Comparison of ENCODE assay signal across 11 cellular contexts in the genomic region with DNA sequence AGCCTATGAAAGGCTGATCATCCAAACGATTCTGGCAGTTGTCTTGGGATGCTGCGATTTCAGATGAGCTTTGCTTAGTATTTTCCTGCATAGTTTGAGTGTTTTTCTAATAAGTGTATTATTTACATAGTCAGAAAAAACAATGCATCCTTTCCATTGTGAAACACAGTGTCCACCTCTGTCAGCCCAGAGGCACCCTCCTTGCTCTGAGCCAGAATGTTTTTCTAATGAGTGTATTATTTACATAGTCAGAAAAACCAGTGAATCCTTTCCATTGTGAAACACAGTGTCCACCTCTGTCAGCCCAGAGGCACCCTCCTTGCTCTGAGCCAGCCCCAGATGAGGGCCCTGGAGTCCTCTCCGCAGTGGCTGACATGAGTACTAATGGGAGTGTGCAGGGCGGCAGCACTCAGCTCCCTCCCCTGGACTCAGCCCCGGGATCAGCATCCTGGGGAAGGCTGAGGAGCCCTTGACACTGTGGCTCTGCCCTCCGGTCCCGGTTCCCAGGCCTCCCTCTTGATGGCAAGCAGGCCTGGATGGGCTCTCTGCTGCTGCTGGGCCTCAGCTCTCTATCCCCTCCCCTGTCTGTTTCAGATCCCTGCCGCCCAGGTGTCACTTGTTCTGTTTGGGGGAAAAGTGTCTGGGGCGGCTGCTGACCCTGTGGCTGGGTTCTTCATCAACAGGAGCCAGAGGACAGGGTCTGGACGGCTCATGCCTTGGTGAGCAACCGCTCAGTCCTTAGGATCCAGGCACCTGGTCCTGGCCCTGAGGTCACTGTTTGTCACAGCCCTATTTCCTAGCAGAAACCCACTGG. TPM values are rescaled to one million over a fixed set of nuclear protein-coding genes. Genes with fewer than 3 reads are reported as not detected.
A peak's percentile ranks its signal among the peaks of the same experiment; 100 is the strongest.
DNase-seq lines count a peak whose midpoint lies in the region; ATAC-seq, FAIRE-seq and TF ChIP-seq lines count a peak whose summit lies in the region.
"Had no signal": no experiment of that assay in that cellular context is flagged by ENCODE, and none has a peak within 500 bp of the region (broad histone marks: within the 10 kb centered on the region; RNA-seq: fewer than 3 reads in every experiment).

No MANE protein-coding gene starts in this region.

- H3K27ac Mint-ChIP-seq in progenitor cell of endocrine pancreas: no peak overlapping the region
- H3K27ac Mint-ChIP-seq: activated naive CD4-positive, alpha-beta T cell treated with anti-CD3 and anti-CD28 coated beads for 36 hours; nephron progenitor cell had no signal

- no peaks in the 10 kb centered on the region for H3K9me3 ChIP-seq in keratinocyte (ENCODE audit: control insufficient read depth, low read depth, low read length)

- no peak overlapping the region for H2AFZ ChIP-seq in keratinocyte (ENCODE audit: control insufficient read depth, low read length)

- H3K27me3 Mint-ChIP-seq in progenitor cell of endocrine pancreas: peaks cover 18% of the 10 kb centered on the region

- H3K4me2 ChIP-seq in keratinocyte (ENCODE audit: control insufficient read depth, extremely low read depth, insufficient read depth, low read depth, low read length): no peak overlapping the region

- TF ChIP-seq CTCF in AG09309 (IDR thresholded peaks at IDR 0.05; ENCODE audit: control insufficient read depth, insufficient read depth, low read depth, low read length, missing control alignments) (no peak), brain microvascular endothelial cell (IDR thresholded peaks at IDR 0.05; ENCODE audit: low read depth, low read length, missing control alignments) (no peak), keratinocyte (optimal IDR thresholded peaks at IDR 0.05 in 1 of 3, IDR thresholded peaks at IDR 0.05 in 1 of 3, conservative IDR thresholded peaks at IDR 0.05 in 1 of 3; ENCODE audit: extremely low read depth in 1 of 3, insufficient read depth in 2 of 3, low read length in 3 of 3) (no peak), progenitor cell of endocrine pancreas (IDR thresholded peaks at IDR 0.05; ENCODE audit: unreplicated experiment) (no peak)

- no peak overlapping the region for H3K9ac ChIP-seq in keratinocyte (ENCODE audit: control insufficient read depth, extremely low read depth, insufficient read depth, low read length)

- no peaks in the 10 kb centered on the region for H3K36me3 ChIP-seq in brain microvascular endothelial cell (replicated peaks)
- no peaks in the 10 kb centered on the region for H3K36me3 ChIP-seq in keratinocyte (ENCODE audit: control insufficient read depth in 2 of 2, extremely low read depth in 1 of 2, insufficient read depth in 2 of 2, low read length in 2 of 2)

- no peak overlapping the region for H3K4me3 Mint-ChIP-seq in progenitor cell of endocrine pancreas (ENCODE audit: low read depth)
- H3K4me3 Mint-ChIP-seq: activated naive CD4-positive, alpha-beta T cell treated with anti-CD3 and anti-CD28 coated beads for 36 hours; nephron progenitor cell had no signal

- no peaks in the 10 kb centered on the region for H3K4me1 Mint-ChIP-seq in progenitor cell of endocrine pancreas (ENCODE audit: low read depth)

- H3K36me3 Mint-ChIP-seq in progenitor cell of endocrine pancreas (ENCODE audit: insufficient read depth): no peaks in the 10 kb centered on the region

- ATAC-seq in HG02970 (IDR thresholded peaks at IDR 0.05; ENCODE audit: low FRiP score, unreplicated experiment): no peak
- ATAC-seq in GM19455 (IDR thresholded peaks at IDR 0.05; ENCODE audit: unreplicated experiment): no peak

- dilution Hi-C loops in keratinocyte (cut with MboI; ENCODE audit: extremely low pct_ligation_motif_present, low sequenced_read_pairs): no loop called here

- H3K4me3 ChIP-seq in AG09309 (ENCODE audit: control insufficient read depth, low read depth, low read length): no peak overlapping the region
- H3K4me3 ChIP-seq in brain microvascular endothelial cell (ENCODE audit: low read depth, low read length): no peak overlapping the region
- no peak overlapping the region for H3K4me3 ChIP-seq in keratinocyte (ENCODE audit: control insufficient read depth in 2 of 3, extremely low read depth in 1 of 3, insufficient read depth in 2 of 3, low read depth in 1 of 3, low read length in 3 of 3)

- no peaks in the 10 kb centered on the region for H4K20me1 ChIP-seq in keratinocyte (ENCODE audit: control insufficient read depth, extremely low read depth, insufficient read depth, low read length)

- H3K9me1 ChIP-seq in keratinocyte (ENCODE audit: control insufficient read depth, extremely low read depth, insufficient read depth, low read length): no peaks in the 10 kb centered on the region

- H3K79me2 ChIP-seq in keratinocyte (ENCODE audit: control insufficient read depth, insufficient read depth, low read length): no peaks in the 10 kb centered on the region

- no peaks in the 10 kb centered on the region for H3K27me3 ChIP-seq in brain microvascular endothelial cell (replicated peaks)
- H3K27me3 ChIP-seq in keratinocyte (ENCODE audit: control insufficient read depth, extremely low read depth, insufficient read depth, low read length): peaks cover 15% of the 10 kb centered on the region

- H3K27ac ChIP-seq in brain microvascular endothelial cell: peak overlapping the region; percentile 66
- H3K27ac ChIP-seq in keratinocyte (ENCODE audit: control insufficient read depth, insufficient read depth, low read length): no peak overlapping the region

- in situ Hi-C loops in brain microvascular endothelial cell (cut with HindIII; ENCODE audit: low pct_ligation_motif_present, low sequenced_read_pairs): no loop called here

- DNase-seq in AG09309 (ENCODE audit: low read depth): peak; percentile 23
- DNase-seq in HS-5 (ENCODE audit: low read depth): peak; percentile 93
- peak; percentile 83 for DNase-seq in brain microvascular endothelial cell
- DNase-seq in keratinocyte (ENCODE audit: low read depth, low spot score): no peak
- DNase-seq in effector CD8-positive, alpha-beta T cell (lab: John Stamatoyannopoulos, UW): no peak
- DNase-seq in progenitor cell of endocrine pancreas (ENCODE audit: low spot score, unreplicated experiment): no peak
- DNase-seq: activated naive CD4-positive, alpha-beta T cell treated with anti-CD3 and anti-CD28 coated beads for 36 hours; NCI-H2171; nephron progenitor cell had no signal

- H3K9me3 Mint-ChIP-seq in progenitor cell of endocrine pancreas (ENCODE audit: low read depth): no peaks in the 10 kb centered on the region
- H3K9me3 Mint-ChIP-seq: activated naive CD4-positive, alpha-beta T cell treated with anti-CD3 and anti-CD28 coated beads for 36 hours; nephron progenitor cell had no signal

- FAIRE-seq in keratinocyte (lab: Jason Lieb, UNC): peak; percentile 51

- H3K4me1 ChIP-seq in keratinocyte (ENCODE audit: control insufficient read depth, extremely low read depth, insufficient read depth, low read length): peaks cover 9% of the 10 kb centered on the region

RNA-seq across cellular contexts. Expression of a gene that starts 5.9 kb away (rescaled TPM):
- polyA plus RNA-seq in keratinocyte: 0.03 to 0.12 TPM (median 0.10 TPM) in 3 replicates
- polyA plus RNA-seq in keratinocyte (2011; ENCODE audit: low read depth): not detected
- polyA plus RNA-seq in keratinocyte (2011; cell fraction: cytosol; rRNA removed): 0.19 TPM in 1 of 2 replicates, not detected in the other
- polyA plus RNA-seq in keratinocyte (2011; cell fraction: nucleus; rRNA removed): 0.12 TPM in 1 of 2 replicates, not detected in the other
- 0.13 TPM in 1 of 2 replicates, not detected in the other for polyA plus RNA-seq in keratinocyte (2012; ENCODE audit: low replicate concordance)
- polyA minus RNA-seq in keratinocyte: 0.06 to 0.30 TPM in 2 of 3 replicates, not detected in the other
- not detected for polyA minus RNA-seq in keratinocyte (2011; cell fraction: cytosol; rRNA and poly(A)+ RNA removed)
- polyA minus RNA-seq in keratinocyte (2011; cell fraction: nucleus; rRNA and poly(A)+ RNA removed): 0.47 TPM in 1 of 2 replicates, not detected in the other
- total RNA-seq in progenitor cell of endocrine pancreas: 0.40 and 1.2 TPM in 2 replicates

RNA-seq across cellular contexts. Expression of a gene that starts 31.4 kb away (rescaled TPM):
- polyA plus RNA-seq in keratinocyte: 10.8 to 11.4 TPM (median 11.0 TPM) in 3 replicates
- polyA plus RNA-seq in keratinocyte (2011; ENCODE audit: low read depth): 0.49 TPM
- polyA plus RNA-seq in keratinocyte (2011; cell fraction: cytosol; rRNA removed): 4.3 and 8.4 TPM in 2 replicates
- 10.3 and 12.9 TPM in 2 replicates for polyA plus RNA-seq in keratinocyte (2011; cell fraction: nucleus; rRNA removed)
- 1.7 and 6.1 TPM in 2 replicates for polyA plus RNA-seq in keratinocyte (2012; ENCODE audit: low replicate concordance)
- polyA minus RNA-seq in keratinocyte: 22.0 to 24.4 TPM (median 23.3 TPM) in 3 replicates
- polyA minus RNA-seq in keratinocyte (2011; cell fraction: cytosol; rRNA and poly(A)+ RNA removed): 3.6 TPM
- polyA minus RNA-seq in keratinocyte (2011; cell fraction: nucleus; rRNA and poly(A)+ RNA removed): 6.9 and 16.8 TPM in 2 replicates
- total RNA-seq in progenitor cell of endocrine pancreas: 22.4 and 23.7 TPM in 2 replicates

RNA-seq across cellular contexts. Expression of a gene that starts 33.8 kb away (rescaled TPM):
- 21.9 to 27.9 TPM (median 24.5 TPM) in 3 replicates for polyA plus RNA-seq in keratinocyte
- 2.3 TPM for polyA plus RNA-seq in keratinocyte (2011; ENCODE audit: low read depth)
- polyA plus RNA-seq in keratinocyte (2011; cell fraction: cytosol; rRNA removed): 24.8 and 29.9 TPM in 2 replicates
- polyA plus RNA-seq in keratinocyte (2011; cell fraction: nucleus; rRNA removed): 9.5 and 11.9 TPM in 2 replicates
- 7.7 and 16.8 TPM in 2 replicates for polyA plus RNA-seq in keratinocyte (2012; ENCODE audit: low replicate concordance)
- 9.1 to 16.9 TPM (median 14.9 TPM) in 3 replicates for polyA minus RNA-seq in keratinocyte
- polyA minus RNA-seq in keratinocyte (2011; cell fraction: cytosol; rRNA and poly(A)+ RNA removed): 5.8 TPM
- polyA minus RNA-seq in keratinocyte (2011; cell fraction: nucleus; rRNA and poly(A)+ RNA removed): 1.7 and 2.9 TPM in 2 replicates
- 30.5 and 33.7 TPM in 2 replicates for total RNA-seq in progenitor cell of endocrine pancreas

Comparison
In these comparisons a context has a peak if more than half of its experiments do, and no peak if none do; other contexts are left out.
1. DNase-seq: peak in AG09309 (single experiment), HS-5 (single experiment) and brain microvascular endothelial cell (single experiment); none in keratinocyte (single experiment), effector CD8-positive, alpha-beta T cell (single experiment) and progenitor cell of endocrine pancreas (single experiment).